In the genomic region with DNA sequence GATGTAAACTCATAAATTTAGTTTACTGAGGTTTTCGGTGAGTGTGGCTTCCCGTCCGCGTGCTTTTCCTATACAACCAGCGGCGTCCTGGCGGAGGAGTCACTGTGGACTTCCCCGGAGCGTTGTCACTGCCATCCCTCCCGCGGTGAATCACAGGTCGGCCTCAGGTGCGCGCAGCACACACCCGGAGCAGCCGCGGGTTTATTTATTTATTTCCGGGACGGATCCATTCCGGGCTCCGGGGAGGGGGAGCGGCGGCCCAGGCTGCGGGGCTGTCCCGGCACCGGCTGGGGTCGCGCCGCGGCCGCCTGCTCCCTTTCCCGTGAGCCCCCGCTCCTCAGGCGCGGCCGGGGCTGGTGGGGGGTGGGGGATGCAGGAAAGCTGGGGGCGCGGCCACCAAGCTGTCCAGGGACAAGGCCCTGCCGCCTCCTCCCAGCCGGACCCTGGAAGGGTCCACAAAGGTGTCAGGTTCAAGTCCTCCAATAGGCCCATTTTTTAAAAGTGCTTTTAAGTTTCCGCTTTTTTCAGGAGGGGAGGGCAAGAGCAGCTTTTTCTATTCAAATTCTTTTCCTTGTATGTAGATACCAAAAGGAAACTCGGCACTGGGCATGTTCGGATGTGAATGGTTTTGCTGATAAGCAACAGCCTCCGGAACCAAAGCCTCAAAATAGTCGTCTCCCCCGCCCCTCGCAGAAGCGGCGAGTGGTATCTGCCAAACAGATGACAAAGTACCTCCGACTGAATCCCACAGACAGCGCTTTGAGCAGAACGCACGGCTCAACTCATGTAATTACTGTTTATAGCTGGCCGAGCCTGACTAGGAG, we compare ENCODE assay signal across 8 cellular contexts.
DNase-seq lines count a peak whose midpoint lies in the region; ATAC-seq, FAIRE-seq and TF ChIP-seq lines count a peak whose summit lies in the region.

No MANE protein-coding gene starts in this region.

- H3K4me2 ChIP-seq in keratinocyte (ENCODE audit: control insufficient read depth, extremely low read depth, insufficient read depth, low read depth, low read length): peak overlapping the region; percentile 92

- no peaks in the 10 kb centered on the region for H3K36me3 ChIP-seq in GM06990 (ENCODE audit: control insufficient read depth, insufficient read depth, low read length)
- H3K36me3 ChIP-seq in keratinocyte (ENCODE audit: control insufficient read depth in 2 of 2, extremely low read depth in 1 of 2, insufficient read depth in 2 of 2, low read length in 2 of 2): no peaks in the 10 kb centered on the region

- H3K4me1 ChIP-seq in keratinocyte (ENCODE audit: control insufficient read depth, extremely low read depth, insufficient read depth, low read length): peaks cover 36% of the 10 kb centered on the region

- H3K27ac ChIP-seq in keratinocyte (ENCODE audit: control insufficient read depth, insufficient read depth, low read length): peak overlapping the region; percentile 97

- H2AFZ ChIP-seq in keratinocyte (ENCODE audit: control insufficient read depth, low read length): peak overlapping the region; percentile 18

- no peaks in the 10 kb centered on the region for H4K20me1 ChIP-seq in keratinocyte (ENCODE audit: control insufficient read depth, extremely low read depth, insufficient read depth, low read length)

- H3K9me1 ChIP-seq in keratinocyte (ENCODE audit: control insufficient read depth, extremely low read depth, insufficient read depth, low read length): no peaks in the 10 kb centered on the region

- TF ChIP-seq CTCF in GM06990 (IDR thresholded peaks at IDR 0.05; ENCODE audit: insufficient read depth, low read length, poor library complexity, severe bottlenecking) (no peak), keratinocyte (optimal IDR thresholded peaks at IDR 0.05 in 1 of 3, IDR thresholded peaks at IDR 0.05 in 1 of 3, conservative IDR thresholded peaks at IDR 0.05 in 1 of 3; ENCODE audit: extremely low read depth in 1 of 3, insufficient read depth in 2 of 3, low read length in 3 of 3) (no peak)

- dilution Hi-C loops in keratinocyte (cut with MboI; ENCODE audit: extremely low pct_ligation_motif_present, low sequenced_read_pairs): no loop called here

- peak; percentile 68 for FAIRE-seq in keratinocyte (lab: Jason Lieb, UNC)

- ATAC-seq in HG03045 (IDR thresholded peaks at IDR 0.05; ENCODE audit: unreplicated experiment) (peak; percentile 68), GM18870 (IDR thresholded peaks at IDR 0.05; ENCODE audit: unreplicated experiment) (no peak)

- H3K9ac ChIP-seq in keratinocyte (ENCODE audit: control insufficient read depth, extremely low read depth, insufficient read depth, low read length): peak overlapping the region; percentile 97

- peaks cover 43% of the 10 kb centered on the region for H3K79me2 ChIP-seq in keratinocyte (ENCODE audit: control insufficient read depth, insufficient read depth, low read length)

- H3K27me3 ChIP-seq in GM06990 (replicated peaks; ENCODE audit: control insufficient read depth, insufficient read depth, low read length): peaks cover 2% of the 10 kb centered on the region
- H3K27me3 ChIP-seq in keratinocyte (ENCODE audit: control insufficient read depth, extremely low read depth, insufficient read depth, low read length): no peaks in the 10 kb centered on the region

- H3K4me3 ChIP-seq in GM06990 (replicated peaks; ENCODE audit: low read depth, low read length): peak overlapping the region; percentile 53
- peak overlapping the region; percentile 66 to 98 (median 87) for H3K4me3 ChIP-seq in keratinocyte (ENCODE audit: control insufficient read depth in 2 of 3, extremely low read depth in 1 of 3, insufficient read depth in 2 of 3, low read depth in 1 of 3, low read length in 3 of 3)

- no peaks in the 10 kb centered on the region for H3K9me3 ChIP-seq in keratinocyte (ENCODE audit: control insufficient read depth, low read depth, low read length)

- peak; percentile 61 for DNase-seq in GM06990 (ENCODE audit: extremely low read depth, insufficient read length)
- DNase-seq in NCI-H2227 (lab: John Stamatoyannopoulos, UW; ENCODE audit: unreplicated experiment): peak; percentile 77
- peak; percentile 77 to 82 for DNase-seq in activated CD4-positive, alpha-beta T cell treated with anti-CD3 and anti-CD28 coated beads for 24 hours (ENCODE audit: low read depth in 2 of 2)
- peak; percentile 11 for DNase-seq in cerebellum (ENCODE audit: low spot score)
- peak; percentile 73 for DNase-seq in keratinocyte (ENCODE audit: low read depth, low spot score)
- peak; percentile 76 to 80 for DNase-seq in stimulated activated CD4-positive, alpha-beta T cell treated with anti-CD3 and anti-CD28 coated beads, Interleukin-12 subunit alpha, Interleukin-12 subunit beta, amount 100 ng/mL, for 24 hours (ENCODE audit: low read depth in 2 of 2)

Comparison
In these comparisons a context has a peak if more than half of its experiments do, and no peak if none do; other contexts are left out.
1. DNase-seq: peak in every context shown above with its lines; median percentile 80 in activated CD4-positive, alpha-beta T cell treated with anti-CD3 and anti-CD28 coated beads for 24 hours; 78 in stimulated activated CD4-positive, alpha-beta T cell treated with anti-CD3 and anti-CD28 coated beads, Interleukin-12 subunit alpha, Interleukin-12 subunit beta, amount 100 ng/mL, for 24 hours; 77 in NCI-H2227; 73 in keratinocyte; 61 in GM06990; 11 in cerebellum.